19 cellular contexts compared by ENCODE assay signal in the genomic region with DNA sequence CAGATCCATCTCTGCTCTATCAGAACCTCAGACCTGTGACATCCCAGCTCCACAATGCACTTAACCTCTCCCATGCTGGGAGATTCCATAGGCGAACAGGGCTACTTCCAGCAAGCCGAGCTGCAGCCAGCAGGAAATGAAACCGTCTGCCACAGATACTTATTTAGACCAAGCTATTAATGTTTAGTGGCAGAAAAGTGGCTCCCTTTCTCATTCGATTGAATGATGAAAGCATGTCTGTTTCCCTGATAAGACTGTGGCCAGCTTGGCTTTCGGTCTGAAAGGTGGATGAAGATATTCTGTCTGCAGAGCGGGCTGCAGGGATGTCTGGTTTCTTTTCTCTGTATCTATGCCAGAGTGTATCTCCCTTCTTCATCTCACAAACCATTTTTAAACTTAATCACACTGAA.
A peak's percentile ranks its signal among the peaks of the same experiment; 100 is the strongest.
DNase-seq lines count a peak whose midpoint lies in the region; ATAC-seq, FAIRE-seq and TF ChIP-seq lines count a peak whose summit lies in the region.
"Had no signal": no experiment of that assay in that cellular context is flagged by ENCODE, and none has a peak within 500 bp of the region (broad histone marks: within the 10 kb centered on the region; RNA-seq: fewer than 3 reads in every experiment).

No MANE protein-coding gene starts in this region.

- no peak overlapping the region for H3K18ac ChIP-seq in neuronal stem cell (ENCODE audit: low read length)

- H3K27me3 Mint-ChIP-seq in Calu3 (ENCODE audit: unreplicated experiment) (no peaks in the 10 kb centered on the region), endothelial cell (ENCODE audit: unreplicated experiment) (no peaks in the 10 kb centered on the region)

- no peaks in the 10 kb centered on the region for H3K36me3 Mint-ChIP-seq in Calu3 (ENCODE audit: insufficient read depth, unreplicated experiment)
- H3K36me3 Mint-ChIP-seq in endothelial cell (ENCODE audit: low read depth, unreplicated experiment), result no peaks in the 10 kb centered on the region

- peak overlapping the region; percentile 70 for H2AFZ ChIP-seq in neuronal stem cell (ENCODE audit: low read length)

- H3K27ac Mint-ChIP-seq in Calu3 (ENCODE audit: unreplicated experiment), result peak overlapping the region; percentile 13
- peak overlapping the region; percentile 44 for H3K27ac Mint-ChIP-seq in endothelial cell (ENCODE audit: unreplicated experiment)

- peaks cover 3 to 6% of the 10 kb centered on the region in 2 donors for H3K4me1 ChIP-seq in neuronal stem cell (ENCODE audit: control insufficient read depth in 2 of 2, insufficient read depth in 1 of 2, low read depth in 1 of 2, low read length in 2 of 2)
- H3K4me1 ChIP-seq: breast epithelium, psoas muscle had no signal

- H3K27ac ChIP-seq in neuronal stem cell (replicated peaks; ENCODE audit: low read length), result no peak overlapping the region
- H3K27ac ChIP-seq: breast epithelium, psoas muscle had no signal

- no peak overlapping the region for H2BK5ac ChIP-seq in neuronal stem cell (ENCODE audit: low read length)

- H3K4ac ChIP-seq in neuronal stem cell (ENCODE audit: low read length), result no peak overlapping the region

- no peaks in the 10 kb centered on the region for H3K36me3 ChIP-seq in neuronal stem cell (replicated peaks in 1 of 2; ENCODE audit: control insufficient read depth in 2 of 2, insufficient read depth in 2 of 2, low read length in 2 of 2)
- H3K36me3 ChIP-seq: breast epithelium had no signal

- CTCF ChIA-PET in Calu3 (lab: Charles Lee), result interaction anchor here (0.6 kb wide), 1 partner anchor 181 kb away, joined by 4 read pairs; no protein-coding TSS in a partner anchor

- no peak overlapping the region for H2BK15ac ChIP-seq in neuronal stem cell (ENCODE audit: low read length)

- ATAC-seq in GM18907 (IDR thresholded peaks at IDR 0.05; ENCODE audit: unreplicated experiment), result no peak
- no peak for ATAC-seq in omental fat pad (ENCODE audit: low FRiP score)
- ATAC-seq: HCT116, psoas muscle had no signal

- peaks cover 16% of the 10 kb centered on the region for H3K4me1 Mint-ChIP-seq in Calu3 (ENCODE audit: low read depth, unreplicated experiment)
- H3K4me1 Mint-ChIP-seq in endothelial cell (ENCODE audit: unreplicated experiment), result peaks cover 32% of the 10 kb centered on the region

- no peaks in the 10 kb centered on the region for H3K27me3 ChIP-seq in neuronal stem cell (ENCODE audit: control insufficient read depth in 3 of 3, insufficient read depth in 3 of 3, low read depth in 1 of 3, low read length in 3 of 3)
- H3K27me3 ChIP-seq: breast epithelium had no signal

- H3K4me3 ChIP-seq in neuronal stem cell (ENCODE audit: low read length in 2 of 2), result no peak overlapping the region
- H3K4me3 ChIP-seq: breast epithelium, lung, psoas muscle had no signal

- H2BK120ac ChIP-seq in neuronal stem cell (ENCODE audit: low read depth, low read length), result no peak overlapping the region

- no peak overlapping the region for H3K4me2 ChIP-seq in neuronal stem cell (ENCODE audit: insufficient read depth, low read length, poor library complexity, severe bottlenecking)

- H2BK12ac ChIP-seq in neuronal stem cell (ENCODE audit: low read length), result no peak overlapping the region

- intact Hi-C loops in Calu3 (cut with micrococcal nuclease; ENCODE audit: unreplicated experiment), result no loop called here

- no peak overlapping the region for H3K14ac ChIP-seq in neuronal stem cell (ENCODE audit: low read length)

- no peaks in the 10 kb centered on the region for H3K9me3 ChIP-seq in neuronal stem cell (replicated peaks in 1 of 2; ENCODE audit: control insufficient read depth in 2 of 2, insufficient read depth in 1 of 2, low read depth in 1 of 2, low read length in 2 of 2)
- H3K9me3 ChIP-seq: breast epithelium, psoas muscle had no signal

- DNase-seq in Calu3 (no peak), NCI-H460 (ENCODE audit: extremely low read depth, low read depth) (peak; percentile 52), endothelial cell (ENCODE audit: low spot score) (peak; percentile 19), neuronal stem cell (ENCODE audit: low spot score) (peak; percentile 23), NCI-H446 treated with DMSO at 0.1 percent for 48 hours (lab: John Stamatoyannopoulos, UW) (no peak), GM19239 (ENCODE audit: insufficient read length, low spot score) (no peak), omental fat pad (ENCODE audit: low spot score) (no peak)
- DNase-seq: activated CD4-positive, alpha-beta T cell treated with anti-CD3 and anti-CD28 coated beads, Interleukin-2, amount 50 U/mL, for 1 hour; hypothalamus; NCI-H1105 treated with DMSO at 0.1 percent for 48 hours; NCI-H524; psoas muscle; RPMI8226; stimulated activated CD4-positive, alpha-beta T cell treated with anti-CD3 and anti-CD28 coated beads, Interleukin-4, amount 100 ng/mL, for 24 hours; stimulated activated naive CD4-positive, alpha-beta T cell had no signal

- WGBS in neuronal stem cell (ENCODE audit: extremely low coverage in 2 of 2, insufficient read length in 2 of 2, insufficient replicate concordance in 1 of 2), 2 donors, result no CpG with 5 or more reads among the region's 6 CpGs

- H3K9ac ChIP-seq in neuronal stem cell (ENCODE audit: low read depth, low read length, poor library complexity), result no peak overlapping the region

- H4K91ac ChIP-seq in neuronal stem cell (ENCODE audit: low read depth, low read length, poor library complexity), result no peak overlapping the region

- peak overlapping the region; percentile 13 for H3K4me3 Mint-ChIP-seq in Calu3 (ENCODE audit: low read depth, unreplicated experiment)
- H3K4me3 Mint-ChIP-seq in endothelial cell (ENCODE audit: unreplicated experiment), result no peak overlapping the region

- peaks cover 2% of the 10 kb centered on the region for H3K9me3 Mint-ChIP-seq in Calu3 (ENCODE audit: low read depth, unreplicated experiment)
- no peaks in the 10 kb centered on the region for H3K9me3 Mint-ChIP-seq in endothelial cell (ENCODE audit: unreplicated experiment)

- no peak overlapping the region for H4K8ac ChIP-seq in neuronal stem cell (ENCODE audit: low read depth, low read length)

- no peak for FAIRE-seq in GM19239 (lab: Jason Lieb, UNC)

- H3K23ac ChIP-seq in neuronal stem cell (ENCODE audit: low read depth, low read length, poor library complexity), result no peak overlapping the region

- no peak overlapping the region for H2AK5ac ChIP-seq in neuronal stem cell (ENCODE audit: low read depth, low read length)

- no peak for TF ChIP-seq CTCF in Calu3 (IDR thresholded peaks at IDR 0.05; ENCODE audit: unreplicated experiment)
- TF ChIP-seq CTCF in endothelial cell (IDR thresholded peaks at IDR 0.05; ENCODE audit: unreplicated experiment), result no peak
- TF ChIP-seq CTCF in omental fat pad (IDR thresholded peaks at IDR 0.05), result no peak

- no TSS peak for BruUV-seq in Calu3 (replicated peaks; lab: Mats Ljungman, UMichigan)

- H3K79me1 ChIP-seq in neuronal stem cell (ENCODE audit: low read depth, low read length), result no peaks in the 10 kb centered on the region

Comparison
In these comparisons a context has a peak if more than half of its experiments do, and no peak if none do; other contexts are left out.
1. DNase-seq: peak in NCI-H460 (single experiment), endothelial cell (single experiment) and neuronal stem cell (single experiment); none in Calu3 (single experiment), NCI-H446 treated with DMSO at 0.1 percent for 48 hours (single experiment), GM19239 (single experiment) and omental fat pad (single experiment).